ENCODE assay signal across 17 cellular contexts in genomic region chr16:58462499-58462996, GRCh38. TPM values are rescaled to one million over a fixed set of nuclear protein-coding genes. Genes with fewer than 3 reads are reported as not detected.
DNase-seq lines count a peak whose midpoint lies in the region; ATAC-seq and TF ChIP-seq lines count a peak whose summit lies in the region.
"Had no signal": no experiment of that assay in that cellular context is flagged by ENCODE, and none has a peak within 500 bp of the region (broad histone marks: within the 10 kb centered on the region; RNA-seq: fewer than 3 reads in every experiment).

No MANE protein-coding gene starts in this region.

- TF ChIP-seq CTCF in heart left ventricle (IDR thresholded peaks at IDR 0.05) (no peak), uterus (IDR thresholded peaks at IDR 0.05) (no peak), psoas muscle (IDR thresholded peaks at IDR 0.05) (no peak)

- H3K4me1 ChIP-seq in heart left ventricle (peaks cover 0 to 50% (median 12%) of the 10 kb centered on the region in 12 donors), iPS-20b (ENCODE audit: insufficient read depth, low read length) (peaks cover 3% of the 10 kb centered on the region; the same call in 1 of the 2 replicates), uterus (no peaks in the 10 kb centered on the region), psoas muscle (no peaks in the 10 kb centered on the region)

- peak overlapping the region; percentile 69 to 99 (median 92) for H3K27ac ChIP-seq in heart left ventricle
- H3K27ac ChIP-seq in angular gyrus (ENCODE audit: low read depth, low read length): peak overlapping the region; percentile 40
- no peak overlapping the region for H3K27ac ChIP-seq in iPS-20b (ENCODE audit: low read length)
- H3K27ac ChIP-seq in uterus: peak overlapping the region; percentile 62 to 88
- no peak overlapping the region for H3K27ac ChIP-seq in psoas muscle
- H3K27ac ChIP-seq: cardiac muscle cell had no signal

- H3K9me3 ChIP-seq in heart left ventricle (no peaks in the 10 kb centered on the region), iPS-20b (ENCODE audit: insufficient read depth, low read depth, low read length) (no peaks in the 10 kb centered on the region), uterus (no peaks in the 10 kb centered on the region), psoas muscle (no peaks in the 10 kb centered on the region)
- H3K9me3 ChIP-seq: upper lobe of left lung had no signal

- no peak overlapping the region for H3K9ac ChIP-seq in iPS-20b (ENCODE audit: low read depth, low read length)

- intact Hi-C loops in heart left ventricle (cut with DNase I) (loop anchor here in 5 of 10 donors (2.0 to 5.0 kb wide), 4 partner anchors 35 to 46 kb away; no protein-coding TSS in a partner anchor), Right ventricle myocardium inferior (cut with DNase I) (loop anchor here (5.0 kb wide), 1 partner anchor 45 kb away; no protein-coding TSS in a partner anchor), uterus (cut with DNase I; ENCODE audit: low total_unique reads) (no loop called here), psoas muscle (cut with DNase I) (no loop called here)

- H3K4me3 ChIP-seq in heart left ventricle (peak overlapping the region in 11 of 12 donors; percentile 65 to 95 (median 84)), iPS-20b (ENCODE audit: low read length) (peak overlapping the region; percentile 55; the same call in 1 of the 2 replicates), uterus (no peak overlapping the region), psoas muscle (no peak overlapping the region)
- H3K4me3 ChIP-seq: PC-9 had no signal

- DNase-seq in heart left ventricle (peak in 1 of 5 donors; percentile 34), Right ventricle myocardium inferior (ENCODE audit: missing footprints) (no peak), uterus (no peak), psoas muscle (no peak), erythroblast (lab: John Stamatoyannopoulos, UW) (no peak)
- DNase-seq in activated CD4-positive, CD25-positive, alpha-beta regulatory T cell (lab: John Stamatoyannopoulos, UW): no peak
- DNase-seq: activated effector memory CD4-positive, alpha-beta T cell treated with Interleukin-2 at 50 U/mL for 16 hours; DMS79 treated with DMSO at 0.1 percent for 48 hours; NCI-H1105 treated with DMSO at 0.1 percent for 48 hours; PC-9; stimulated activated CD4-positive, alpha-beta T cell treated with anti-CD3 and anti-CD28 coated beads, Interleukin-1b, Interleukin-23, amount 100 ng/mL, for 48 hours; stimulated activated CD8-positive, alpha-beta memory T cell treated with anti-CD3 and anti-CD28 coated beads, Interleukin-4, amount 100 ng/mL, for 48 hours had no signal

- H3K36me3 ChIP-seq in heart left ventricle (no peaks in the 10 kb centered on the region), iPS-20b (ENCODE audit: insufficient read depth, low read depth, low read length) (no peaks in the 10 kb centered on the region), uterus (no peaks in the 10 kb centered on the region), psoas muscle (ENCODE audit: insufficient read depth in 1 of 2, low read depth in 1 of 2) (no peaks in the 10 kb centered on the region)
- H3K36me3 ChIP-seq: cardiac muscle cell, upper lobe of left lung had no signal

- H3K27me3 ChIP-seq in heart left ventricle: peaks cover 0 to 57% (median 0%) of the 10 kb centered on the region in 9 donors
- peaks cover 75% of the 10 kb centered on the region for H3K27me3 ChIP-seq in iPS-20b (ENCODE audit: insufficient read depth, low read length)
- H3K27me3 ChIP-seq in uterus: no peaks in the 10 kb centered on the region
- H3K27me3 ChIP-seq in psoas muscle (ENCODE audit: insufficient read depth in 3 of 3, low read length in 2 of 3): peaks cover 0 to 59% (median 15%) of the 10 kb centered on the region in 3 donors

- TF ChIP-seq POLR2A in heart left ventricle (IDR thresholded peaks at IDR 0.05) (no peak), uterus (IDR thresholded peaks at IDR 0.05) (no peak), erythroblast (IDR thresholded peaks at IDR 0.05; ENCODE audit: low read length) (no peak)

- WGBS in heart left ventricle, 4 donors: 35 to 54% (median 47%) methylated on average over 9 to 15 of the region's 15 CpGs
- WGBS in psoas muscle, 3 donors: 65 to 70% (median 67%) methylated on average over 15 of the region's 15 CpGs

- ATAC-seq in heart left ventricle: peak in 3 of 4 donors; percentile 0 to 9 (median 3)
- no peak for ATAC-seq in Right ventricle myocardium inferior
- ATAC-seq in psoas muscle: no peak
- ATAC-seq: activated CD4-positive, alpha-beta T cell treated with anti-CD3 and anti-CD28 coated beads for 36 hours had no signal

RNA-seq across cellular contexts. Expression of gene NDRG4, which starts 37.4 kb away (rescaled TPM):
- total RNA-seq in heart left ventricle: 1,000 to 10,000 TPM in 3 of 9 donors, 100 to 1,000 TPM in 6; 294 to 1,429 (median 742) TPM
- polyA plus RNA-seq in heart left ventricle: 100 to 1,000 TPM; 505 to 873 TPM
- total RNA-seq in Right ventricle myocardium inferior: 337 TPM
- 10 to 100 TPM; 16.0 to 89.4 (median 56.1) TPM for total RNA-seq in uterus
- 1 to 10 TPM; 1.7 to 6.3 (median 3.8) TPM for total RNA-seq in psoas muscle
- polyA plus RNA-seq in psoas muscle: 10 to 100 TPM in 1 of 3 donors, 1 to 10 TPM in 2; 1.8 to 12.3 (median 2.0) TPM

RNA-seq across cellular contexts. Expression of gene SETD6, which starts 52.8 kb away (rescaled TPM):
- total RNA-seq in heart left ventricle (10 to 100 TPM; 10.1 to 18.0 (median 14.3) TPM), Right ventricle myocardium inferior (13.0 TPM), uterus (100 to 1,000 TPM in 1 of 4 donors, 10 to 100 TPM in 3; 22.4 to 157 (median 43.0) TPM), psoas muscle (10 to 100 TPM; 11.1 to 25.0 (median 18.4) TPM)
- polyA plus RNA-seq in heart left ventricle (10 to 100 TPM; 13.2 to 14.9 TPM), psoas muscle (10 to 100 TPM; 21.0 to 35.5 (median 23.6) TPM)

Comparison
In these comparisons a context has a peak if more than half of its experiments do, and no peak if none do; other contexts are left out.
1. ATAC-seq: peak in heart left ventricle (3 of 4); none in Right ventricle myocardium inferior (single experiment) and psoas muscle (0 of 4).
2. H3K27ac ChIP-seq: peak in heart left ventricle (12 of 12), angular gyrus (single experiment) and uterus (2 of 2); none in iPS-20b (single experiment) and psoas muscle (single experiment).
3. H3K4me3 ChIP-seq: peak in heart left ventricle (11 of 12) and iPS-20b (single experiment); none in uterus (0 of 2) and psoas muscle (single experiment).